34 cellular contexts compared by ENCODE assay signal in the genomic region with DNA sequence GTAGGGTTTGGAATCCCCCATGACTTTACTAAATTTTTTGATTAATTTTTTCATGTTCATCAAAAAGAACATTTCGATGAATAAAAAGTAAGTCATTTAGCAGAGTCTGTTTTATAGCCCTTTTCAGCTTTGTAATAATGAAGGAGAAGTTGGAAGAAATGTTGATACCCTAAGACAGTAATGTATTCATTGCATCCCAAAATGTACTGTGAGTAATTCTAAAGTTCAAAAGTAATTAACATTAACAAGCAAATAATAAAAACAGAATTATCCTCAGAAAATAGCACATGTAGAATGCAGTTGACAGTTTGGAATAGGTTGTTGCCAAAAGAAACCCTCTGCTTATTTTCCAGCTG.
"Had no signal": no experiment of that assay in that cellular context is flagged by ENCODE, and none has a peak within 500 bp of the region (broad histone marks: within the 10 kb centered on the region; RNA-seq: fewer than 3 reads in every experiment).

No MANE protein-coding gene starts in this region.

- H3K9me3 Mint-ChIP-seq: activated B cell treated with CpG ODN at 0.5 μM for 24 hours; activated CD4-positive, alpha-beta memory T cell treated with anti-CD3 and anti-CD28 coated beads for 36 hours; activated naive CD4-positive, alpha-beta T cell treated with anti-CD3 and anti-CD28 coated beads, Interleukin-2, amount 10 ng/mL, durations not matched to agents 7 days and 5 days; activated naive CD4-positive, alpha-beta T cell treated with anti-CD3 and anti-CD28 coated beads, Interleukin-2, amount 50 U/mL, for 24 hours; activated naive CD8-positive, alpha-beta T cell treated with anti-CD3 and anti-CD28 coated beads, Interleukin-2, amount 50 U/mL, for 24 hours; activated T-cell treated with anti-CD3 and anti-CD28 coated beads, Interleukin-2, amount 50 U/mL, for 24 hours; activated T-helper 2 cell treated with anti-CD3 and anti-CD28 coated beads, Interferon-gamma antibody, Interleukin-2, Interleukin-4, amounts not matched to agents 10 μg/mL and 5 μg/mL and 100 μg/mL, durations not matched to agents 14 hours and 24 hours and 36 hours; central memory CD8-positive, alpha-beta T cell; T-helper 1 cell treated with Interleukin-12 subunit alpha and Interleukin-12 subunit beta and Interleukin-4 antibody, amounts not matched to agents 30 μg/mL and 1 μg/mL, for 36 hours; T-helper 2 cell treated with Interferon-gamma antibody and Interleukin-4, amounts not matched to agents 5 μg/mL and 100 μg/mL, for 36 hours had no signal

- DNase-seq: activated B cell treated with CpG ODN at 0.5 μM for 24 hours; activated CD4-positive, alpha-beta memory T cell treated with anti-CD3 and anti-CD28 coated beads for 36 hours; activated CD4-positive, alpha-beta T cell treated with anti-CD3 and anti-CD28 coated beads for 4 hours; activated CD4-positive, alpha-beta T cell treated with anti-CD3 and anti-CD28 coated beads, Interleukin-2, amount 10 ng/mL, durations not matched to agents 24 days and 14 days; activated CD4-positive, alpha-beta T cell treated with anti-CD3 and anti-CD28 coated beads, Interleukin-2, amount 50 U/mL, for 1 hour; activated CD4-positive, alpha-beta T cell treated with anti-CD3 and anti-CD28 coated beads, Interleukin-2, amount 50 U/mL, for 4 hours; activated CD4-positive, CD25-positive, alpha-beta regulatory T cell treated with anti-CD3 and anti-CD28 coated beads, Interleukin-2, amount 50 U/mL, for 72 hours; activated CD8-positive, alpha-beta memory T cell treated with anti-CD3 and anti-CD28 coated beads, Interleukin-2, amount 50 U/mL, for 4 hours; activated CD8-positive, alpha-beta T cell treated with anti-CD3 and anti-CD28 coated beads for 36 hours; activated effector memory CD4-positive, alpha-beta T cell treated with Interleukin-2 at 50 U/mL for 16 hours; activated gamma-delta T cell; activated naive CD4-positive, alpha-beta T cell treated with anti-CD3 and anti-CD28 coated beads, Interleukin-2, amount 10 ng/mL, durations not matched to agents 7 days and 5 days; activated naive CD4-positive, alpha-beta T cell treated with Interleukin-2 at 50 U/mL for 16 hours; activated naive CD8-positive, alpha-beta T cell treated with anti-CD3 and anti-CD28 coated beads, Interleukin-2, amount 10 ng/mL, durations not matched to agents 7 days and 5 days; activated naive CD8-positive, alpha-beta T cell treated with anti-CD3 and anti-CD28 coated beads, Interleukin-2, amount 50 U/mL, for 24 hours; activated T-cell treated with anti-CD3 and anti-CD28 coated beads, Interleukin-2, amount 50 U/mL, for 24 hours; activated T-cell treated with anti-CD3 and anti-CD28 coated beads, Interleukin-2, amount 50 U/mL, for 48 hours; amygdala; anterior cingulate cortex; caudate nucleus; cerebellar nuclear complex; T-helper 1 cell; T-helper 2 cell; T-helper 9 cell had no signal

- ATAC-seq: activated CD8-positive, alpha-beta T cell treated with anti-CD3 and anti-CD28 coated beads for 36 hours; activated naive CD8-positive, alpha-beta T cell treated with anti-CD3 and anti-CD28 coated beads, Interleukin-2, amount 50 U/mL, for 24 hours had no signal

- H3K27ac ChIP-seq: ascending aorta, cardiac muscle cell, VCaP had no signal

- H3K36me3 Mint-ChIP-seq: activated CD4-positive, alpha-beta memory T cell treated with anti-CD3 and anti-CD28 coated beads for 36 hours; activated naive CD4-positive, alpha-beta T cell treated with anti-CD3 and anti-CD28 coated beads, Interleukin-2, amount 10 ng/mL, durations not matched to agents 7 days and 5 days; activated naive CD4-positive, alpha-beta T cell treated with anti-CD3 and anti-CD28 coated beads, Interleukin-2, amount 50 U/mL, for 24 hours; activated naive CD8-positive, alpha-beta T cell; activated naive CD8-positive, alpha-beta T cell treated with anti-CD3 and anti-CD28 coated beads, Interleukin-2, amount 10 ng/mL, durations not matched to agents 7 days and 5 days; brain had no signal

- H3K4me1 ChIP-seq: ascending aorta had no signal

- H3K27me3 ChIP-seq: ascending aorta, cardiac muscle cell had no signal

- H3K4me1 Mint-ChIP-seq: activated B cell treated with CpG ODN at 0.5 μM for 24 hours; activated naive CD4-positive, alpha-beta T cell treated with anti-CD3 and anti-CD28 coated beads, Interleukin-2, amount 10 ng/mL, durations not matched to agents 7 days and 5 days; activated naive CD4-positive, alpha-beta T cell treated with anti-CD3 and anti-CD28 coated beads, Interleukin-2, amount 50 U/mL, for 24 hours; activated naive CD8-positive, alpha-beta T cell treated with anti-CD3 and anti-CD28 coated beads, Interleukin-2, amount 10 ng/mL, durations not matched to agents 7 days and 5 days; activated naive CD8-positive, alpha-beta T cell treated with anti-CD3 and anti-CD28 coated beads, Interleukin-2, amount 50 U/mL, for 24 hours; central memory CD8-positive, alpha-beta T cell had no signal

- H3K9me3 ChIP-seq: ascending aorta had no signal

- H3K36me3 ChIP-seq: ascending aorta, cardiac muscle cell had no signal

- H3K27ac Mint-ChIP-seq: activated B cell treated with CpG ODN at 0.5 μM for 24 hours; activated CD4-positive, alpha-beta memory T cell treated with anti-CD3 and anti-CD28 coated beads for 36 hours; activated CD4-positive, alpha-beta T cell treated with anti-CD3 and anti-CD28 coated beads, Interleukin-2, amount 10 ng/mL, durations not matched to agents 24 days and 14 days; activated CD8-positive, alpha-beta T cell treated with anti-CD3 and anti-CD28 coated beads for 36 hours; activated naive CD4-positive, alpha-beta T cell treated with anti-CD3 and anti-CD28 coated beads, Interleukin-2, amount 10 ng/mL, durations not matched to agents 7 days and 5 days; activated naive CD4-positive, alpha-beta T cell treated with anti-CD3 and anti-CD28 coated beads, Interleukin-2, amount 50 U/mL, for 24 hours; activated naive CD8-positive, alpha-beta T cell; activated naive CD8-positive, alpha-beta T cell treated with anti-CD3 and anti-CD28 coated beads, Interleukin-2, amount 10 ng/mL, durations not matched to agents 7 days and 5 days; activated naive CD8-positive, alpha-beta T cell treated with anti-CD3 and anti-CD28 coated beads, Interleukin-2, amount 50 U/mL, for 24 hours; activated T-cell treated with anti-CD3 and anti-CD28 coated beads, Interleukin-2, amount 50 U/mL, for 24 hours; activated T-helper 2 cell treated with anti-CD3 and anti-CD28 coated beads, Interferon-gamma antibody, Interleukin-2, Interleukin-4, amounts not matched to agents 10 μg/mL and 5 μg/mL and 100 μg/mL, durations not matched to agents 14 hours and 24 hours and 36 hours; brain; T-helper 1 cell treated with Interleukin-12 subunit alpha and Interleukin-12 subunit beta and Interleukin-4 antibody, amounts not matched to agents 30 μg/mL and 1 μg/mL, for 36 hours; T-helper 2 cell treated with Interferon-gamma antibody and Interleukin-4, amounts not matched to agents 5 μg/mL and 100 μg/mL, for 36 hours had no signal

- H3K4me3 Mint-ChIP-seq: activated B cell treated with CpG ODN at 0.5 μM for 24 hours; activated CD4-positive, alpha-beta memory T cell treated with anti-CD3 and anti-CD28 coated beads for 36 hours; activated CD4-positive, alpha-beta T cell treated with anti-CD3 and anti-CD28 coated beads, Interleukin-2, amount 10 ng/mL, durations not matched to agents 24 days and 14 days; activated CD8-positive, alpha-beta T cell treated with anti-CD3 and anti-CD28 coated beads for 36 hours; activated naive CD4-positive, alpha-beta T cell treated with anti-CD3 and anti-CD28 coated beads, Interleukin-2, amount 10 ng/mL, durations not matched to agents 7 days and 5 days; activated naive CD4-positive, alpha-beta T cell treated with anti-CD3 and anti-CD28 coated beads, Interleukin-2, amount 50 U/mL, for 24 hours; activated naive CD8-positive, alpha-beta T cell; activated naive CD8-positive, alpha-beta T cell treated with anti-CD3 and anti-CD28 coated beads, Interleukin-2, amount 10 ng/mL, durations not matched to agents 7 days and 5 days; activated naive CD8-positive, alpha-beta T cell treated with anti-CD3 and anti-CD28 coated beads, Interleukin-2, amount 50 U/mL, for 24 hours; activated T-cell treated with anti-CD3 and anti-CD28 coated beads, Interleukin-2, amount 50 U/mL, for 24 hours; brain; central memory CD8-positive, alpha-beta T cell; T-helper 1 cell treated with Interleukin-12 subunit alpha and Interleukin-12 subunit beta and Interleukin-4 antibody, amounts not matched to agents 30 μg/mL and 1 μg/mL, for 36 hours; T-helper 2 cell treated with Interferon-gamma antibody and Interleukin-4, amounts not matched to agents 5 μg/mL and 100 μg/mL, for 36 hours had no signal

- H3K4me3 ChIP-seq: ascending aorta, cardiac muscle cell had no signal

- H3K27me3 Mint-ChIP-seq: activated CD4-positive, alpha-beta memory T cell treated with anti-CD3 and anti-CD28 coated beads for 36 hours; activated CD4-positive, alpha-beta T cell treated with anti-CD3 and anti-CD28 coated beads, Interleukin-2, amount 10 ng/mL, durations not matched to agents 24 days and 14 days; activated CD8-positive, alpha-beta T cell treated with anti-CD3 and anti-CD28 coated beads for 36 hours; activated naive CD4-positive, alpha-beta T cell treated with anti-CD3 and anti-CD28 coated beads, Interleukin-2, amount 10 ng/mL, durations not matched to agents 7 days and 5 days; activated naive CD4-positive, alpha-beta T cell treated with anti-CD3 and anti-CD28 coated beads, Interleukin-2, amount 50 U/mL, for 24 hours; activated naive CD8-positive, alpha-beta T cell; activated naive CD8-positive, alpha-beta T cell treated with anti-CD3 and anti-CD28 coated beads, Interleukin-2, amount 10 ng/mL, durations not matched to agents 7 days and 5 days; activated naive CD8-positive, alpha-beta T cell treated with anti-CD3 and anti-CD28 coated beads, Interleukin-2, amount 50 U/mL, for 24 hours; activated T-cell treated with anti-CD3 and anti-CD28 coated beads, Interleukin-2, amount 50 U/mL, for 24 hours; central memory CD8-positive, alpha-beta T cell had no signal
